Comparison of ENCODE assay signal across 17 cellular contexts in genomic region chrX:1925053-1925481, GRCh38.
A peak's percentile ranks its signal among the peaks of the same experiment; 100 is the strongest.
DNase-seq lines count a peak whose midpoint lies in the region; ATAC-seq, FAIRE-seq and TF ChIP-seq lines count a peak whose summit lies in the region.
"Had no signal": no experiment of that assay in that cellular context is flagged by ENCODE, and none has a peak within 500 bp of the region (broad histone marks: within the 10 kb centered on the region; RNA-seq: fewer than 3 reads in every experiment).

No MANE protein-coding gene starts in this region.

- ATAC-seq in WTC11 (peak; percentile 91), pancreas (no peak)
- ATAC-seq: heart right ventricle, lower lobe of right lung had no signal

- H3K27ac ChIP-seq in pancreas = no peak overlapping the region
- H3K27ac ChIP-seq: epithelial cell of prostate, heart right ventricle, lower lobe of right lung, spleen had no signal

- H3K36me3 Mint-ChIP-seq in WTC11 (no peaks in the 10 kb centered on the region), type B pancreatic cell (no peaks in the 10 kb centered on the region)
- H3K36me3 Mint-ChIP-seq: activated naive CD8-positive, alpha-beta T cell treated with anti-CD3 and anti-CD28 coated beads for 36 hours had no signal

- CTCF ChIA-PET in WTC11 (lab: Charles Lee) = no interaction called here

- H3K9me3 Mint-ChIP-seq in WTC11 = no peaks in the 10 kb centered on the region
- peaks cover 4% of the 10 kb centered on the region for H3K9me3 Mint-ChIP-seq in type B pancreatic cell
- H3K9me3 Mint-ChIP-seq: activated naive CD8-positive, alpha-beta T cell treated with anti-CD3 and anti-CD28 coated beads for 36 hours had no signal

- DNase-seq in NCI-H748 (lab: John Stamatoyannopoulos, UW; ENCODE audit: unreplicated experiment) (peak; percentile 69), NCI-H748 treated with DMSO at 0.1 percent for 48 hours (lab: John Stamatoyannopoulos, UW) (no peak), WTC11 (ENCODE audit: low spot score) (peak; percentile 75), iPS-NIHi7 (ENCODE audit: extremely low spot score) (peak; percentile 76), type B pancreatic cell (ENCODE audit: extremely low spot score, unreplicated experiment) (no peak), HPDE6-E6E7 (ENCODE audit: extremely low spot score) (no peak), medulla oblongata (ENCODE audit: extremely low spot score) (no peak), pancreas (no peak)
- DNase-seq: activated CD4-positive, CD25-positive, alpha-beta regulatory T cell treated with anti-CD3 and anti-CD28 coated beads, Interleukin-2, amount 50 U/mL, for 72 hours; activated naive CD8-positive, alpha-beta T cell treated with anti-CD3 and anti-CD28 coated beads for 36 hours; HCEC 1CT; heart right ventricle; lower lobe of right lung; NCI-H446 treated with DMSO at 0.1 percent for 48 hours; spleen had no signal

- H3K4me1 Mint-ChIP-seq in WTC11 = peaks cover 48% of the 10 kb centered on the region
- H3K4me1 Mint-ChIP-seq in type B pancreatic cell (ENCODE audit: unreplicated experiment) = peaks cover 8% of the 10 kb centered on the region

- H3K4me3 Mint-ChIP-seq in WTC11 (peak overlapping the region; percentile 52), type B pancreatic cell (peak overlapping the region; percentile 78)
- H3K4me3 Mint-ChIP-seq: activated naive CD8-positive, alpha-beta T cell treated with anti-CD3 and anti-CD28 coated beads for 36 hours; T-helper 1 cell treated with Interleukin-12 subunit alpha and Interleukin-12 subunit beta and Interleukin-4 antibody, amounts not matched to agents 30 μg/mL and 1 μg/mL, for 36 hours had no signal

- H3K36me3 ChIP-seq in pancreas = no peaks in the 10 kb centered on the region
- H3K36me3 ChIP-seq: heart right ventricle, lower lobe of right lung, spleen had no signal

- TF ChIP-seq CTCF in WTC11 (IDR thresholded peaks at IDR 0.05) = no peak
- TF ChIP-seq CTCF in type B pancreatic cell (conservative IDR thresholded peaks at IDR 0.05) = no peak
- no peak for TF ChIP-seq CTCF in pancreas (IDR thresholded peaks at IDR 0.05)

- no peak overlapping the region for H3K4me3 ChIP-seq in pancreas
- H3K4me3 ChIP-seq: lower lobe of right lung, spleen had no signal

- H3K27me3 Mint-ChIP-seq in WTC11 (ENCODE audit: low read depth) = no peaks in the 10 kb centered on the region; the same call in 1 of the 2 replicates
- peaks cover 5% of the 10 kb centered on the region for H3K27me3 Mint-ChIP-seq in type B pancreatic cell

- POLR2A ChIA-PET in WTC11 (lab: Charles Lee) = no interaction called here

- no peaks in the 10 kb centered on the region for H3K4me1 ChIP-seq in pancreas
- H3K4me1 ChIP-seq: heart right ventricle, lower lobe of right lung, spleen had no signal

- no peak for FAIRE-seq in pancreas (lab: Jason Lieb, UNC)

- H3K27me3 ChIP-seq in pancreas = no peaks in the 10 kb centered on the region

- H3K9me3 ChIP-seq in pancreas = no peaks in the 10 kb centered on the region
- H3K9me3 ChIP-seq: heart right ventricle, lower lobe of right lung, spleen had no signal

- intact Hi-C loops in pancreas (cut with DNase I) = no loop called here

- WGBS in pancreas, 2 donors = 26 to 30% methylated on average over 20 of the region's 20 CpGs

- peak overlapping the region; percentile 100 for H3K27ac Mint-ChIP-seq in WTC11
- H3K27ac Mint-ChIP-seq in type B pancreatic cell = no peak overlapping the region
- H3K27ac Mint-ChIP-seq: activated naive CD8-positive, alpha-beta T cell treated with anti-CD3 and anti-CD28 coated beads for 36 hours; T-helper 1 cell treated with Interleukin-12 subunit alpha and Interleukin-12 subunit beta and Interleukin-4 antibody, amounts not matched to agents 30 μg/mL and 1 μg/mL, for 36 hours had no signal

TF ChIP-seq in WTC11, 78 proteins besides CTCF, POLR2A, EP300 and RAD21:
- TF ChIP-seq TEAD1 (CRISPR knock-in tag; IDR thresholded peaks at IDR 0.05) (peak; percentile 94), ZNF232 (CRISPR knock-in tag; IDR thresholded peaks at IDR 0.05) (0 out of 2 replicates have a peak, but pooled peaks have one; percentile 31), MAX (CRISPR knock-in tag; IDR thresholded peaks at IDR 0.05) (0 out of 2 replicates have a peak, but pooled peaks have one; percentile 23), ZNF532 (CRISPR knock-in tag; IDR thresholded peaks at IDR 0.05; ENCODE audit: borderline replicate concordance) (no peak), TEAD4 (CRISPR knock-in tag; IDR thresholded peaks at IDR 0.05) (0 out of 2 replicates have a peak, but pooled peaks have one; percentile 17), CDX4 (CRISPR knock-in tag; IDR thresholded peaks at IDR 0.05; ENCODE audit: borderline replicate concordance) (no peak), IRF2 (CRISPR knock-in tag; IDR thresholded peaks at IDR 0.05; ENCODE audit: borderline replicate concordance, low read depth) (no peak), FOXP4 (CRISPR knock-in tag; IDR thresholded peaks at IDR 0.05) (peak; percentile 92; the same call in 1 of the 2 replicates), ATF3 (CRISPR knock-in tag; conservative IDR thresholded peaks at IDR 0.05) (no peak), FOXK1 (CRISPR knock-in tag; IDR thresholded peaks at IDR 0.05) (peak; percentile 87)

Comparison
In these comparisons a context has a peak if more than half of its experiments do, and no peak if none do; other contexts are left out.
1. DNase-seq: peak in NCI-H748 (single experiment), WTC11 (single experiment) and iPS-NIHi7 (single experiment); none in NCI-H748 treated with DMSO at 0.1 percent for 48 hours (single experiment), type B pancreatic cell (single experiment), HPDE6-E6E7 (single experiment), medulla oblongata (single experiment) and pancreas (0 of 6).